In genomic region chr11:8283510-8284272, GRCh38 we compare ENCODE assay signal across 12 cellular contexts. TPM values are rescaled to one million over a fixed set of nuclear protein-coding genes. Genes with fewer than 3 reads are reported as not detected.
DNase-seq lines count a peak whose midpoint lies in the region; ATAC-seq and TF ChIP-seq lines count a peak whose summit lies in the region.
"Had no signal": no experiment of that assay in that cellular context is flagged by ENCODE, and none has a peak within 500 bp of the region (broad histone marks: within the 10 kb centered on the region; RNA-seq: fewer than 3 reads in every experiment).

No MANE protein-coding gene starts in this region.

- TF ChIP-seq CTCF in coronary artery (IDR thresholded peaks at IDR 0.05) (no peak), tibial nerve (IDR thresholded peaks at IDR 0.05) (no peak)

- ATAC-seq in GM19397 (IDR thresholded peaks at IDR 0.05; ENCODE audit: unreplicated experiment) (no peak), GM18861 (IDR thresholded peaks at IDR 0.05; ENCODE audit: unreplicated experiment) (no peak), GM18519 (IDR thresholded peaks at IDR 0.05; ENCODE audit: low FRiP score, unreplicated experiment) (no peak)

- H3K36me3 ChIP-seq in tibial nerve, result no peaks in the 10 kb centered on the region

- TF ChIP-seq POLR2A in tibial nerve (IDR thresholded peaks at IDR 0.05), result no peak

- H3K4me3 ChIP-seq in coronary artery, result peak overlapping the region; percentile 58
- H3K4me3 ChIP-seq in tibial nerve, result peak overlapping the region in 2 of 4 donors; percentile 21 to 44

- H3K9me3 ChIP-seq in tibial nerve, result peaks cover 0 to 5% (median 0%) of the 10 kb centered on the region in 4 donors

- peaks cover 0 to 9% of the 10 kb centered on the region in 2 donors for H3K27me3 ChIP-seq in tibial nerve

- DNase-seq in DMS 273 (lab: John Stamatoyannopoulos, UW; ENCODE audit: unreplicated experiment) (peak; percentile 94), NCI-H1694 (lab: John Stamatoyannopoulos, UW) (peak; percentile 82), coronary artery (ENCODE audit: low spot score) (peak; percentile 56), myocyte (ENCODE audit: low read depth) (peak; percentile 41), tibial nerve (ENCODE audit: low spot score in 2 of 2) (no peak)
- DNase-seq: activated naive CD4-positive, alpha-beta T cell treated with anti-CD3 and anti-CD28 coated beads for 36 hours; DND-41 had no signal

- no peak for TF ChIP-seq EP300 in tibial nerve (IDR thresholded peaks at IDR 0.05)

- peaks cover 0 to 12% (median 0%) of the 10 kb centered on the region in 4 donors for H3K4me1 ChIP-seq in tibial nerve
- H3K4me1 ChIP-seq: parathyroid adenoma had no signal

- no peak overlapping the region for H3K27ac ChIP-seq in coronary artery
- no peak overlapping the region for H3K27ac ChIP-seq in tibial nerve
- H3K27ac ChIP-seq: parathyroid adenoma had no signal

- WGBS in tibial nerve, 2 donors, result 13 to 18% methylated on average over 14 to 22 of the region's 30 CpGs

RNA-seq across cellular contexts. Expression of gene LMO1, which starts 20.0 kb away (rescaled TPM):
- total RNA-seq in myocyte (not detected in 2 replicates), tibial nerve (not detected)
- polyA plus RNA-seq in myocyte (2012), result not detected
- total RNA-seq: activated naive CD4-positive, alpha-beta T cell treated with anti-CD3 and anti-CD28 coated beads for 36 hours; fibroblast of lung had no signal
- polyA plus RNA-seq: fibroblast of lung had no signal

Comparison
In these comparisons a context has a peak if more than half of its experiments do, and no peak if none do; other contexts are left out.
1. DNase-seq: peak in DMS 273 (single experiment), NCI-H1694 (single experiment), coronary artery (single experiment) and myocyte (single experiment); none in tibial nerve (0 of 2).